ENCODE assay signal across 1 cellular context in genomic region chr16:1408171-1408837, GRCh38.
TF ChIP-seq lines count a peak whose summit lies in the region.

No MANE protein-coding gene starts in this region.

TF ChIP-seq in GM12878, 131 proteins besides CTCF, POLR2A, EP300 and RAD21:
- 0 out of 2 replicates have a peak, but pooled peaks have one; percentile 60 for TF ChIP-seq POLR2AphosphoS2 (IDR thresholded peaks at IDR 0.05; ENCODE audit: low read depth, low read length)
- TF ChIP-seq SMARCA5 (IDR thresholded peaks at IDR 0.05), result no peak
- 0 out of 2 replicates have a peak, but pooled peaks have one; percentile 28 for TF ChIP-seq CREM (IDR thresholded peaks at IDR 0.05; ENCODE audit: low read depth)
- no peak for TF ChIP-seq CHD1 (IDR thresholded peaks at IDR 0.05; ENCODE audit: low read depth, low read length)
- TF ChIP-seq, protein P1, sequence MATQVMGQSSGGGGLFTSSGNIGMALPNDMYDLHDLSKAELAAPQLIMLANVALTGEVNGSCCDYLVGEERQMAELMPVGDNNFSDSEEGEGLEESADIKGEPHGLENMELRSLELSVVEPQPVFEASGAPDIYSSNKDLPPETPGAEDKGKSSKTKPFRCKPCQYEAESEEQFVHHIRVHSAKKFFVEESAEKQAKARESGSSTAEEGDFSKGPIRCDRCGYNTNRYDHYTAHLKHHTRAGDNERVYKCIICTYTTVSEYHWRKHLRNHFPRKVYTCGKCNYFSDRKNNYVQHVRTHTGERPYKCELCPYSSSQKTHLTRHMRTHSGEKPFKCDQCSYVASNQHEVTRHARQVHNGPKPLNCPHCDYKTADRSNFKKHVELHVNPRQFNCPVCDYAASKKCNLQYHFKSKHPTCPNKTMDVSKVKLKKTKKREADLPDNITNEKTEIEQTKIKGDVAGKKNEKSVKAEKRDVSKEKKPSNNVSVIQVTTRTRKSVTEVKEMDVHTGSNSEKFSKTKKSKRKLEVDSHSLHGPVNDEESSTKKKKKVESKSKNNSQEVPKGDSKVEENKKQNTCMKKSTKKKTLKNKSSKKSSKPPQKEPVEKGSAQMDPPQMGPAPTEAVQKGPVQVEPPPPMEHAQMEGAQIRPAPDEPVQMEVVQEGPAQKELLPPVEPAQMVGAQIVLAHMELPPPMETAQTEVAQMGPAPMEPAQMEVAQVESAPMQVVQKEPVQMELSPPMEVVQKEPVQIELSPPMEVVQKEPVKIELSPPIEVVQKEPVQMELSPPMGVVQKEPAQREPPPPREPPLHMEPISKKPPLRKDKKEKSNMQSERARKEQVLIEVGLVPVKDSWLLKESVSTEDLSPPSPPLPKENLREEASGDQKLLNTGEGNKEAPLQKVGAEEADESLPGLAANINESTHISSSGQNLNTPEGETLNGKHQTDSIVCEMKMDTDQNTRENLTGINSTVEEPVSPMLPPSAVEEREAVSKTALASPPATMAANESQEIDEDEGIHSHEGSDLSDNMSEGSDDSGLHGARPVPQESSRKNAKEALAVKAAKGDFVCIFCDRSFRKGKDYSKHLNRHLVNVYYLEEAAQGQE (IDR thresholded peaks at IDR 0.05; ENCODE audit: low read depth, low read length), result no peak
- TF ChIP-seq SREBF1 (IDR thresholded peaks at IDR 0.05; ENCODE audit: low read length), result 0 out of 2 replicates have a peak, but pooled peaks have one; percentile 32
- TF ChIP-seq IKZF1 (conservative IDR thresholded peaks at IDR 0.05), result 0 out of 2 replicates have a peak, but pooled peaks have one; percentile 34
- TF ChIP-seq DPF2 (IDR thresholded peaks at IDR 0.05), result peak; percentile 40; the same call in 1 of the 2 replicates
- peak; percentile 71 for TF ChIP-seq SP1 (IDR thresholded peaks at IDR 0.05; ENCODE audit: low read depth, low read length)
- 0 out of 3 replicates have a peak, but pooled peaks of 1 of the 2 experiments have one; percentile 42 for TF ChIP-seq EGR1 (IDR thresholded peaks at IDR 0.05; ENCODE audit: borderline replicate concordance in 1 of 2, low read depth in 2 of 2, low read length in 2 of 2)
- TF ChIP-seq BHLHE40 (IDR thresholded peaks at IDR 0.05; ENCODE audit: borderline replicate concordance in 1 of 2, low read depth in 2 of 2, low read length in 1 of 2), result peak; percentile 54 to 87; a peak in 3 of 4 replicates
- no peak for TF ChIP-seq RUNX3 (IDR thresholded peaks at IDR 0.05; ENCODE audit: low read length)
- peak; percentile 67; the same call in 1 of the 2 replicates for TF ChIP-seq ATF3 (IDR thresholded peaks at IDR 0.05; ENCODE audit: borderline replicate concordance, extremely low read depth, low read depth, low read length)
- peak; percentile 13 for TF ChIP-seq KLF5 (IDR thresholded peaks at IDR 0.05; ENCODE audit: partially characterized antibody)
- 0 out of 2 replicates have a peak, but pooled peaks have one; percentile 43 for TF ChIP-seq ESRRA (IDR thresholded peaks at IDR 0.05; ENCODE audit: low read length)
- TF ChIP-seq, protein P2, sequence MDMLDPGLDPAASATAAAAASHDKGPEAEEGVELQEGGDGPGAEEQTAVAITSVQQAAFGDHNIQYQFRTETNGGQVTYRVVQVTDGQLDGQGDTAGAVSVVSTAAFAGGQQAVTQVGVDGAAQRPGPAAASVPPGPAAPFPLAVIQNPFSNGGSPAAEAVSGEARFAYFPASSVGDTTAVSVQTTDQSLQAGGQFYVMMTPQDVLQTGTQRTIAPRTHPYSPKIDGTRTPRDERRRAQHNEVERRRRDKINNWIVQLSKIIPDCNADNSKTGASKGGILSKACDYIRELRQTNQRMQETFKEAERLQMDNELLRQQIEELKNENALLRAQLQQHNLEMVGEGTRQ (IDR thresholded peaks at IDR 0.05; ENCODE audit: borderline replicate concordance, low read depth, low read length), result peak; percentile 63
- TF ChIP-seq RAD51 (IDR thresholded peaks at IDR 0.05), result peak; percentile 93
- peak; percentile 75; the same call in 1 of the 2 replicates for TF ChIP-seq HDGF (IDR thresholded peaks at IDR 0.05)
- TF ChIP-seq NKRF (conservative IDR thresholded peaks at IDR 0.05), result peak; percentile 65
- TF ChIP-seq FOS (IDR thresholded peaks at IDR 0.05; ENCODE audit: borderline replicate concordance, extremely low read depth, insufficient read length), result no peak
- TF ChIP-seq RELA (IDR thresholded peaks at IDR 0.05; ENCODE audit: borderline replicate concordance, partially characterized antibody), result peak; percentile 33
- TF ChIP-seq, protein P3, sequence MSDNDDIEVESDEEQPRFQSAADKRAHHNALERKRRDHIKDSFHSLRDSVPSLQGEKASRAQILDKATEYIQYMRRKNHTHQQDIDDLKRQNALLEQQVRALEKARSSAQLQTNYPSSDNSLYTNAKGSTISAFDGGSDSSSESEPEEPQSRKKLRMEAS (IDR thresholded peaks at IDR 0.05; ENCODE audit: low read depth, low read length), result peak; percentile 53; the same call in 1 of the 2 replicates
- no peak for TF ChIP-seq ZNF207 (IDR thresholded peaks at IDR 0.05; ENCODE audit: borderline replicate concordance)
- TF ChIP-seq TBL1XR1 (IDR thresholded peaks at IDR 0.05; ENCODE audit: low read depth, low read length), result no peak
- TF ChIP-seq USF1 (IDR thresholded peaks at IDR 0.05; ENCODE audit: borderline replicate concordance, extremely low read length, insufficient read depth, low read depth, low read length), result peak; percentile 96
- TF ChIP-seq BACH1 (IDR thresholded peaks at IDR 0.05; ENCODE audit: borderline replicate concordance), result peak; percentile 20; the same call in 1 of the 2 replicates
- TF ChIP-seq SUZ12 (IDR thresholded peaks at IDR 0.05; ENCODE audit: unreplicated experiment), result no peak
- no peak for TF ChIP-seq KAT2A (conservative IDR thresholded peaks at IDR 0.05; ENCODE audit: control insufficient read depth, low read depth, low read length)
- TF ChIP-seq NR2F1 (conservative IDR thresholded peaks at IDR 0.05), result peak; percentile 62; the same call in 1 of the 2 replicates
- TF ChIP-seq, protein P4, sequence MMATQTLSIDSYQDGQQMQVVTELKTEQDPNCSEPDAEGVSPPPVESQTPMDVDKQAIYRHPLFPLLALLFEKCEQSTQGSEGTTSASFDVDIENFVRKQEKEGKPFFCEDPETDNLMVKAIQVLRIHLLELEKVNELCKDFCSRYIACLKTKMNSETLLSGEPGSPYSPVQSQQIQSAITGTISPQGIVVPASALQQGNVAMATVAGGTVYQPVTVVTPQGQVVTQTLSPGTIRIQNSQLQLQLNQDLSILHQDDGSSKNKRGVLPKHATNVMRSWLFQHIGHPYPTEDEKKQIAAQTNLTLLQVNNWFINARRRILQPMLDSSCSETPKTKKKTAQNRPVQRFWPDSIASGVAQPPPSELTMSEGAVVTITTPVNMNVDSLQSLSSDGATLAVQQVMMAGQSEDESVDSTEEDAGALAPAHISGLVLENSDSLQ (IDR thresholded peaks at IDR 0.05), result peak; percentile 29; the same call in 1 of the 2 replicates
- TF ChIP-seq PAX5 (IDR thresholded peaks at IDR 0.05; ENCODE audit: borderline replicate concordance, low read depth, low read length), result peak; percentile 34; the same call in 1 of the 2 replicates
- TF ChIP-seq TARDBP (IDR thresholded peaks at IDR 0.05; ENCODE audit: borderline replicate concordance), result no peak; the same call in 1 of the 2 replicates
- TF ChIP-seq GATAD2B (conservative IDR thresholded peaks at IDR 0.05; ENCODE audit: low read depth), result peak; percentile 55; the same call in 1 of the 2 replicates
- 0 out of 2 replicates have a peak, but pooled peaks have one; percentile 35 for TF ChIP-seq CREB1 (IDR thresholded peaks at IDR 0.05; ENCODE audit: low read depth)
